In the genomic region with DNA sequence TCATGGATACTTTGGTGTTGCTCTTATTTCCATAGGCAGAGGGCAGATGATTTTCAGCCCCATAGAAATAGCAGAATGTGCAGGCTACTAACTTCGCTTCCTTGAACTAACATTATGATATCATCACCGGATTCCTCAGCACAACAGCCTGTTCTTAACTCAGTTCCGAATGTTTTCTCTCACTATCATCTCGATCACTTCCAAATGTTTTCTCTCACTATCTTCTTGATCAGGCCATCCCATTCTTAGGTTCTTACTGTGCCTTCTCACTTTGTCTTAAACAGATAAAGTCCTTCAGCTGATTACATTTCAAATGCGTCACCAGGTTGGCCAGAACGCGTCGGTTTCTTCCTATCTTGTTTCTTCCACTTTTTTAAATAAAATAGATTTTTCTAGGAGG, we compare ENCODE assay signal across 1 cellular context.
TF ChIP-seq lines count a peak whose summit lies in the region.

No MANE protein-coding gene starts in this region.

TF ChIP-seq in endothelial cell of umbilical vein, 7 proteins besides CTCF, POLR2A, EP300 and RAD21:
- TF ChIP-seq FOS (IDR thresholded peaks at IDR 0.05; ENCODE audit: borderline replicate concordance, insufficient read depth, low read length) (peak; percentile 48), JUN (IDR thresholded peaks at IDR 0.05; ENCODE audit: borderline replicate concordance, insufficient read depth, insufficient read length, low read depth) (peak; percentile 44), POLR2AphosphoS5 (IDR thresholded peaks at IDR 0.05; ENCODE audit: insufficient read depth, low read depth, low read length) (peak; percentile 56), MYC (IDR thresholded peaks at IDR 0.05; ENCODE audit: low read depth, low read length) (no peak), MAX (IDR thresholded peaks at IDR 0.05; ENCODE audit: insufficient read depth, insufficient read length) (no peak), GATA2 (IDR thresholded peaks at IDR 0.05; ENCODE audit: insufficient read depth, insufficient read length, low read depth, low read length) (peak; percentile 97)
TF ChIP-seq in endothelial cell of umbilical vein: peak in this region for 4.
